ENCODE assay signal across 1 cellular context in the genomic region with DNA sequence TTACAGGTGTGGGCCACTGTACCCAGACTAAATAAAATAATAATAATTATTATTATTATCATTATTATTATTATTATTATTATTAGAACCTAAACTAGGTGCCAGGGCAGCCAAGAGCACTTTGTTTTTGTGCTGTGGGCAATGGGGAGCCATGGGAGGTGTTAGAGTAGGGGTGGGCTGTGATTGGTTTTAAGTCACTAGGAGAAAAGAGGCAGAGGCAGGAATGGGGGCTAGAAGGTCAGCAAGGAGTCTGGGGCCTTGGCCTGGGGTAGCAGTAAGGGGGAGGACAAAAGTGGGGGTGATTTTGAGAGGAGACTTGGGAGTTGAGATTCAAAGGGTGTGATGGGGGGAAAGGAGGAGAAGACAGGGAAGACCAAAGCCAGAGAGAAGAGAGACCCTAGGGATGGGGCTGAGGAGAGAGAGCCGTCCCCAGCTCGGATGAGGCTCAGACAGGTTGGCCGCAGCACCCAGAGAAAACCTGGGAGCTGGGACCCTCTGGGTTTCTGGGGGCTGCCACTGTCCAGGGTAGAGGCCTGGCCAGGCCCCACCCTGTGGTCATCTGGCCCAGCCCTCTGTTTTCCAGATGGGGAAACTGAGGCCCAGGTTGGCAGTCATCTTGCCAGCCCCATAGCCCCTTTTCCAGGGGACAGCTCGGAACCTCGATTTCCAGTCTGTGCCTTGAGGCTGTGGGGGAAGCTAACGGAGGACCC.
A peak's percentile ranks its signal among the peaks of the same experiment; 100 is the strongest.
TF ChIP-seq lines count a peak whose summit lies in the region.

No MANE protein-coding gene starts in this region.

TF ChIP-seq in K562, 482 proteins besides CTCF, POLR2A, EP300 and RAD21:
- TF ChIP-seq, protein P1, sequence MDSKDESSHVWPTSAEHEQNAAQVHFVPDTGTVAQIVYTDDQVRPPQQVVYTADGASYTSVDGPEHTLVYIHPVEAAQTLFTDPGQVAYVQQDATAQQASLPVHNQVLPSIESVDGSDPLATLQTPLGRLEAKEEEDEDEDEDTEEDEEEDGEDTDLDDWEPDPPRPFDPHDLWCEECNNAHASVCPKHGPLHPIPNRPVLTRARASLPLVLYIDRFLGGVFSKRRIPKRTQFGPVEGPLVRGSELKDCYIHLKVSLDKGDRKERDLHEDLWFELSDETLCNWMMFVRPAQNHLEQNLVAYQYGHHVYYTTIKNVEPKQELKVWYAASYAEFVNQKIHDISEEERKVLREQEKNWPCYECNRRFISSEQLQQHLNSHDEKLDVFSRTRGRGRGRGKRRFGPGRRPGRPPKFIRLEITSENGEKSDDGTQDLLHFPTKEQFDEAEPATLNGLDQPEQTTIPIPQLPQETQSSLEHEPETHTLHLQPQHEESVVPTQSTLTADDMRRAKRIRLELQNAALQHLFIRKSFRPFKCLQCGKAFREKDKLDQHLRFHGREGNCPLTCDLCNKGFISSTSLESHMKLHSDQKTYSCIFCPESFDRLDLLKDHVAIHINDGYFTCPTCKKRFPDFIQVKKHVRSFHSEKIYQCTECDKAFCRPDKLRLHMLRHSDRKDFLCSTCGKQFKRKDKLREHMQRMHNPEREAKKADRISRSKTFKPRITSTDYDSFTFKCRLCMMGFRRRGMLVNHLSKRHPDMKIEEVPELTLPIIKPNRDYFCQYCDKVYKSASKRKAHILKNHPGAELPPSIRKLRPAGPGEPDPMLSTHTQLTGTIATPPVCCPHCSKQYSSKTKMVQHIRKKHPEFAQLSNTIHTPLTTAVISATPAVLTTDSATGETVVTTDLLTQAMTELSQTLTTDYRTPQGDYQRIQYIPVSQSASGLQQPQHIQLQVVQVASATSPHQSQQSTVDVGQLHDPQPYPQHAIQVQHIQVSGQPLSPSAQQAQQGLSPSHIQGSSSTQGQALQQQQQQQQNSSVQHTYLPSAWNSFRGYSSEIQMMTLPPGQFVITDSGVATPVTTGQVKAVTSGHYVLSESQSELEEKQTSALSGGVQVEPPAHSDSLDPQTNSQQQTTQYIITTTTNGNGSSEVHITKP (IDR thresholded peaks at IDR 0.05; ENCODE audit: partially characterized antibody), result no peak
- peak; percentile 46 for TF ChIP-seq ZFP36 (IDR thresholded peaks at IDR 0.05; ENCODE audit: low read depth, low read length, partially characterized antibody)
- TF ChIP-seq PTRF (tag; IDR thresholded peaks at IDR 0.05), result no peak
- TF ChIP-seq BCOR (IDR thresholded peaks at IDR 0.05), result peak; percentile 61; the same call in 1 of the 2 replicates
